In the genomic region with DNA sequence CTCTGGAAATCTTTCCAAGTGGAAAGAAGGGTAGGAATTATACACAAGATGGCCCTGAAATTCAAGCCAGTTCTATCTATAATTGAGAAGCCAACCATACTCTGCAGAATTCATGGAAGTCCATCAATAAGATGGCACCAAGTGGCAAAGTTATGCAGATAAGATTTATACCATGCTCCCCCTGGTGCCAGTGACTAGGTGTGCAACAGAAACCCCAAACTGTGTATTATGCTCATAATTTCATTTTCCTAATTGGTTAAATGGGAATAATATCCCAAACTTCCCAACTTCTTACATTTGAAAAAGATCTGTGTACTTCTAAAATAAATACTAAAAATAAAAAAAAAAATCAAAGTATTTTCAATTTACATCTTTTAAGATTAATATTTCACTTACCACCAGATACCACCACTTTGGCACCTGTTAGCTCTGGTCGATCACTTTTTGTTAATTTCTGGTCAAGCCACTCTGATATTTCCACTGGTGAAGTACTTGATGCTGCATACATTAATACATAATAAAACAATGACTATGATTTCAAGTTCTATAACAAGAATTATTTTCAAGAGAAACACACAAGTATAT, we compare ENCODE assay signal across 9 cellular contexts. TPM values are rescaled to one million over a fixed set of nuclear protein-coding genes. Genes with fewer than 3 reads are reported as not detected.
A peak's percentile ranks its signal among the peaks of the same experiment; 100 is the strongest.
DNase-seq lines count a peak whose midpoint lies in the region; ATAC-seq, FAIRE-seq and TF ChIP-seq lines count a peak whose summit lies in the region.
"Had no signal": no experiment of that assay in that cellular context is flagged by ENCODE, and none has a peak within 500 bp of the region (broad histone marks: within the 10 kb centered on the region; RNA-seq: fewer than 3 reads in every experiment).

No MANE protein-coding gene starts in this region.

- no TSS peak for BruUV-seq in OCI-LY7 (replicated peaks; lab: Mats Ljungman, UMichigan)

- no peak for ATAC-seq in HG03095 (IDR thresholded peaks at IDR 0.05; ENCODE audit: unreplicated experiment)

- peaks cover 43% of the 10 kb centered on the region for H3K36me3 Mint-ChIP-seq in T-helper 2 cell treated with Interferon-gamma antibody and Interleukin-4, amounts not matched to agents 5 μg/mL and 100 μg/mL, for 36 hours (ENCODE audit: low read depth)

- DNase-seq in GM06990 (ENCODE audit: extremely low read depth, insufficient read length) (no peak), OCI-LY7 (ENCODE audit: low spot score) (peak; percentile 22), esophagus squamous epithelium (lab: John Stamatoyannopoulos, UW) (no peak), NOMO-1 (lab: John Stamatoyannopoulos, UW; ENCODE audit: unreplicated experiment in 2 of 2) (no peak), anterior cingulate cortex (lab: John Stamatoyannopoulos, UW) (no peak)
- no peak for DNase-seq in T-helper 2 cell treated with Interferon-gamma antibody and Interleukin-4, amounts not matched to agents 5 μg/mL and 100 μg/mL, for 36 hours (ENCODE audit: low spot score)
- DNase-seq: activated CD4-positive, alpha-beta T cell treated with anti-CD3 and anti-CD28 coated beads, Interleukin-2, amount 50 U/mL, for 4 hours had no signal

- H3K79me2 ChIP-seq in OCI-LY7 (ENCODE audit: insufficient read depth, low read depth, low read length), result no peaks in the 10 kb centered on the region

- no peaks in the 10 kb centered on the region for H3K27me3 Mint-ChIP-seq in T-helper 2 cell treated with Interferon-gamma antibody and Interleukin-4, amounts not matched to agents 5 μg/mL and 100 μg/mL, for 36 hours (ENCODE audit: low read depth)

- no peak overlapping the region for H3K27ac Mint-ChIP-seq in T-helper 2 cell treated with Interferon-gamma antibody and Interleukin-4, amounts not matched to agents 5 μg/mL and 100 μg/mL, for 36 hours

- peak; percentile 47 for FAIRE-seq in A204.1 (lab: Jason Lieb, UNC)

- H3K4me3 Mint-ChIP-seq in T-helper 2 cell treated with Interferon-gamma antibody and Interleukin-4, amounts not matched to agents 5 μg/mL and 100 μg/mL, for 36 hours, result no peak overlapping the region

- no peak overlapping the region for H3K27ac ChIP-seq in OCI-LY7 (ENCODE audit: low read depth, low read length, poor library complexity, severe bottlenecking)
- no peak overlapping the region for H3K27ac ChIP-seq in esophagus squamous epithelium

- intact Hi-C loops in OCI-LY7 (cut with micrococcal nuclease; ENCODE audit: unreplicated experiment) (no loop called here), esophagus squamous epithelium (cut with DNase I) (no loop called here)

- H3K9me2 ChIP-seq in OCI-LY7 (ENCODE audit: insufficient read depth, low read length), result no peaks in the 10 kb centered on the region

- H3K4me1 ChIP-seq in OCI-LY7 (ENCODE audit: insufficient read depth, low read length, poor library complexity, severe bottlenecking) (peaks cover 3% of the 10 kb centered on the region), esophagus squamous epithelium (no peaks in the 10 kb centered on the region)

- TF ChIP-seq POLR2A in esophagus squamous epithelium (IDR thresholded peaks at IDR 0.05), result no peak

- TF ChIP-seq CTCF in GM06990 (IDR thresholded peaks at IDR 0.05; ENCODE audit: insufficient read depth, low read length, poor library complexity, severe bottlenecking), result peak; percentile 53
- TF ChIP-seq CTCF in OCI-LY7 (conservative IDR thresholded peaks at IDR 0.05; ENCODE audit: low read length), result peak; percentile 72
- TF ChIP-seq CTCF in esophagus squamous epithelium (IDR thresholded peaks at IDR 0.05), result peak in 4 of 6 experiments; percentile 19 to 60 (median 28)

- H3K4me3 ChIP-seq in GM06990 (replicated peaks; ENCODE audit: low read depth, low read length) (no peak overlapping the region), OCI-LY7 (ENCODE audit: low read depth, low read length, poor library complexity, severe bottlenecking) (no peak overlapping the region), esophagus squamous epithelium (no peak overlapping the region)

- no peaks in the 10 kb centered on the region for H3K9me3 Mint-ChIP-seq in T-helper 2 cell treated with Interferon-gamma antibody and Interleukin-4, amounts not matched to agents 5 μg/mL and 100 μg/mL, for 36 hours

- no peak overlapping the region for H2AFZ ChIP-seq in OCI-LY7 (ENCODE audit: low read length)

- CTCF ChIA-PET in OCI-LY7 (lab: Charles Lee; ENCODE audit: unreplicated experiment), result no interaction called here

- H3K4me2 ChIP-seq in OCI-LY7 (ENCODE audit: low read length), result no peak overlapping the region

- H3K9me3 ChIP-seq in OCI-LY7 (ENCODE audit: low read length) (no peaks in the 10 kb centered on the region), esophagus squamous epithelium (no peaks in the 10 kb centered on the region)

- H3K36me3 ChIP-seq in GM06990 (ENCODE audit: control insufficient read depth, insufficient read depth, low read length) (peaks cover 12% of the 10 kb centered on the region), OCI-LY7 (ENCODE audit: insufficient read depth, low read length) (peaks cover 77% of the 10 kb centered on the region), esophagus squamous epithelium (peaks cover 0 to 95% (median 4%) of the 10 kb centered on the region in 3 donors)

- POLR2A ChIA-PET in OCI-LY7 (lab: Charles Lee), result interaction anchor here (0.5 to 1.7 kb wide), 3 partner anchors 9 to 983 kb away, joined by 3 to 4 read pairs (median 3); no protein-coding TSS in a partner anchor

- 92 to 100% methylated on average over 1 of the region's 1 CpG for WGBS in esophagus squamous epithelium, 2 donors

- H3K4me1 Mint-ChIP-seq in T-helper 2 cell treated with Interferon-gamma antibody and Interleukin-4, amounts not matched to agents 5 μg/mL and 100 μg/mL, for 36 hours (ENCODE audit: low read depth), result peaks cover 12% of the 10 kb centered on the region

- no peaks in the 10 kb centered on the region for H3K27me3 ChIP-seq in GM06990 (replicated peaks; ENCODE audit: control insufficient read depth, insufficient read depth, low read length)
- no peaks in the 10 kb centered on the region for H3K27me3 ChIP-seq in esophagus squamous epithelium

- no peaks in the 10 kb centered on the region for H4K20me1 ChIP-seq in OCI-LY7 (ENCODE audit: insufficient read depth, low read length)

RNA-seq across cellular contexts. Expression of gene ETFA, which starts 25.9 kb away (rescaled TPM):
- total RNA-seq in OCI-LY7 (2014; rRNA removed; shearing (Covaris generic)), result 84.8 and 99.4 TPM in 2 replicates
- 126 and 146 TPM in 2 replicates for total RNA-seq in OCI-LY7 (2022)
- total RNA-seq in esophagus squamous epithelium, result 100 to 1,000 TPM in 1 of 4 donors, 10 to 100 TPM in 3; 56.6 to 125 (median 83.1) TPM

RNA-seq across cellular contexts. Expression of gene ISL2, which starts 51.2 kb away (rescaled TPM):
- 2.8 and 6.2 TPM in 2 replicates for total RNA-seq in OCI-LY7 (2014; rRNA removed; shearing (Covaris generic))
- total RNA-seq in OCI-LY7 (2022) (11.8 and 12.7 TPM in 2 replicates), esophagus squamous epithelium (under 1 TPM in 3 of 4 donors, not detected in 1; 0.22 to 0.95 (median 0.70) TPM)
